In the genomic region with DNA sequence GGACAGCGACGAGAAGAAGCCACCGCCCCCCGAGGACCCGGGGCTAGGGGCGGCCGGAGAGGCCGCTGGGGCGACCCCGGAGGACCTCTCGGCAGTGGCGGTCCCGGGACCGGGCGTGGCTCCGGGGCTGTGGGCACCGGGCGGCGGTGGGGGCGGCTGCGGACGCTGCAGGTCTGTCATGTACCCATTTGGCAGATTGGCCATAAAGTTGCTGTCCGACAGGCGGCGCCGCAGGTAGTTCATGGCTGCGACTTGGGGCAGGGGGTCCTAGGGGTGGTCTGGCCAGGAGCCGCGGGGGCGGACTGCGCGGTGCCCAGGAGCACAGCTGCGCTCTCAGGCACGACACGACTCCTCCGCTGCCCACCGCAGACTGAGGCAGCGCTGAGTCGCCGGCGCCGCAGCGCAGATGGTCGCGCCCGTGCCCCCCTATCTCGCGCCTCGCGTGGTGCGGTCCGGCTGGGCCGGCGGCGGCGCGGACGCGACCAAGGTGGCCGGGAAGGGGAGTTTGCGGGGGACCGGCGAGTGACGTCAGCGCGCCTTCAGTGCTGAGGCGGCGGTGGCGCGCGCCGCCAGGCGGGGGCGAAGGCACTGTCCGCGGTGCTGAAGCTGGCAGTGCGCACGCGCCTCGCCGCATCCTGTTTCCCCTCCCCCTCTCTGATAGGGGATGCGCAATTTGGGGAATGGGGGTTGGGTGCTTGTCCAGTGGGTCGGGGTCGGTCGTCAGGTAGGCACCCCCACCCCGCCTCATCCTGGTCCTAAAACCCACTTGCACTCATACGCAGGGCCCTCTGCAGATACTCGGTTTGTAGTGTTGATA, we compare ENCODE assay signal across 8 cellular contexts. TPM values are rescaled to one million over a fixed set of nuclear protein-coding genes. Genes with fewer than 3 reads are reported as not detected.
DNase-seq lines count a peak whose midpoint lies in the region; ATAC-seq and FAIRE-seq lines count a peak whose summit lies in the region.

A gene (minus strand): TSS at position 372 of the 817 bp plus-strand sequence. CDS start 129 bp downstream, at position 243.

- H3K27me3 Mint-ChIP-seq in effector memory CD8-positive, alpha-beta T cell: peaks cover 6 to 44% of the 10 kb centered on the region in 2 donors

- no peaks in the 10 kb centered on the region for H3K79me1 ChIP-seq in mesenchymal stem cell (replicated peaks; ENCODE audit: low read length, poor library complexity, severe bottlenecking)

- no peaks in the 10 kb centered on the region for H3K36me3 ChIP-seq in mesenchymal stem cell (ENCODE audit: control insufficient read depth in 1 of 2, insufficient read depth in 2 of 2, low read depth in 1 of 2, low read length in 2 of 2)

- no peak within 1 kb of the TSS for H3K4ac ChIP-seq in mesenchymal stem cell (ENCODE audit: low read depth in 1 of 2, low read length in 2 of 2)

- H3K4me1 ChIP-seq in mesenchymal stem cell (ENCODE audit: control insufficient read depth, insufficient read depth, low read depth, low read length): peaks cover 7% of the 10 kb centered on the region

- H3K36me3 Mint-ChIP-seq in effector memory CD8-positive, alpha-beta T cell (ENCODE audit: insufficient read depth): peaks cover 6% of the 10 kb centered on the region

- DNase-seq in GM18507 (ENCODE audit: extremely low spot score, insufficient read length, low read depth): peak; percentile 65
- peak; percentile 46 for DNase-seq in NCI-H748 treated with DMSO at 0.1 percent for 48 hours (lab: John Stamatoyannopoulos, UW)
- DNase-seq in activated CD8-positive, alpha-beta memory T cell treated with anti-CD3 and anti-CD28 coated beads for 48 hours (ENCODE audit: low read depth in 2 of 3, low spot score in 2 of 3): peak; percentile 29 to 62 (median 44)
- DNase-seq in effector memory CD8-positive, alpha-beta T cell: peak; percentile 75 to 82 (median 77)
- peak; percentile 71 for DNase-seq in mesenchymal stem cell
- peak; percentile 53 for DNase-seq in stimulated activated CD8-positive, alpha-beta memory T cell treated with anti-CD3 and anti-CD28 coated beads, Interleukin-12 subunit alpha, Interleukin-12 subunit beta, amount 100 ng/mL, for 24 hours (ENCODE audit: extremely low read depth)

- H4K8ac ChIP-seq in mesenchymal stem cell (ENCODE audit: low read length): no peak within 1 kb of the TSS

- peak; percentile 38 for FAIRE-seq in GM18507 (lab: Jason Lieb, UNC)

- H3K27ac Mint-ChIP-seq in effector memory CD8-positive, alpha-beta T cell: peak within 1 kb of the TSS in 1 of 2 donors; percentile 38

- peak; percentile 71 for ATAC-seq in HG03439 (IDR thresholded peaks at IDR 0.05; ENCODE audit: unreplicated experiment)
- ATAC-seq in effector memory CD8-positive, alpha-beta T cell (replicated peaks): peak; percentile 95
- no peak for ATAC-seq in GM21717 (IDR thresholded peaks at IDR 0.05; ENCODE audit: unreplicated experiment)

- H3K27ac ChIP-seq in mesenchymal stem cell (ENCODE audit: low read length, poor library complexity, severe bottlenecking): no peak within 1 kb of the TSS

- no peak within 1 kb of the TSS for H4K91ac ChIP-seq in mesenchymal stem cell (ENCODE audit: low read length)

- H3K4me1 Mint-ChIP-seq in effector memory CD8-positive, alpha-beta T cell (ENCODE audit: low read depth in 2 of 2): peaks cover 5 to 10% of the 10 kb centered on the region in 2 donors

- H3K23ac ChIP-seq in mesenchymal stem cell (ENCODE audit: low read length in 2 of 2): no peak within 1 kb of the TSS

- H3K27me3 ChIP-seq in mesenchymal stem cell (ENCODE audit: control insufficient read depth in 1 of 2, insufficient read depth in 1 of 2, low read length in 2 of 2): peaks cover 26 to 62% of the 10 kb centered on the region in 2 experiments

- H3K9me3 ChIP-seq in mesenchymal stem cell (ENCODE audit: control insufficient read depth, low read length): peaks cover 4% of the 10 kb centered on the region

- no peak within 1 kb of the TSS for H3K14ac ChIP-seq in mesenchymal stem cell (ENCODE audit: low read length in 2 of 2)

- no peak within 1 kb of the TSS for H3K9ac ChIP-seq in mesenchymal stem cell (ENCODE audit: low read length)

- H3K4me3 ChIP-seq in mesenchymal stem cell (ENCODE audit: insufficient read depth in 1 of 2, low read depth in 1 of 2, low read length in 2 of 2): peak within 1 kb of the TSS; percentile 46 to 62

- H3K18ac ChIP-seq in mesenchymal stem cell (ENCODE audit: low read depth in 1 of 2, low read length in 2 of 2): no peak within 1 kb of the TSS

- no peak within 1 kb of the TSS for H2BK15ac ChIP-seq in mesenchymal stem cell (ENCODE audit: low read depth, poor library complexity, severe bottlenecking)

- H2BK12ac ChIP-seq in mesenchymal stem cell (ENCODE audit: low read length in 2 of 2): no peak within 1 kb of the TSS

- H3K4me3 Mint-ChIP-seq in effector memory CD8-positive, alpha-beta T cell: peak within 1 kb of the TSS; percentile 72

- peak within 1 kb of the TSS; percentile 53 for H2AFZ ChIP-seq in mesenchymal stem cell (ENCODE audit: low read depth, low read length)

- under 1% methylated on average over 38 of the region's 88 CpGs for WGBS in mesenchymal stem cell

- no peak within 1 kb of the TSS for H2BK5ac ChIP-seq in mesenchymal stem cell (ENCODE audit: low read depth, low read length, poor library complexity, severe bottlenecking)

- no peak within 1 kb of the TSS for H2AK5ac ChIP-seq in mesenchymal stem cell (ENCODE audit: low read length, severe bottlenecking)

- peak within 1 kb of the TSS; percentile 77 for H3K4me2 ChIP-seq in mesenchymal stem cell (ENCODE audit: low read length, poor library complexity, severe bottlenecking)

- H2BK120ac ChIP-seq in mesenchymal stem cell (ENCODE audit: low read depth, low read length): no peak within 1 kb of the TSS

- H3K9me3 Mint-ChIP-seq in effector memory CD8-positive, alpha-beta T cell: no peaks in the 10 kb centered on the region

RNA-seq across cellular contexts. Expression of the gene that starts here (rescaled TPM):
- polyA plus RNA-seq in mesenchymal stem cell (2013, experiment 1 of 2): 5.5 TPM
- 5.5 TPM for polyA plus RNA-seq in mesenchymal stem cell (2013, experiment 2 of 2)
